28 cellular contexts compared by ENCODE assay signal in genomic region chr21:14553422-14553821, GRCh38.
"Had no signal": no experiment of that assay in that cellular context is flagged by ENCODE, and none has a peak within 500 bp of the region (broad histone marks: within the 10 kb centered on the region; RNA-seq: fewer than 3 reads in every experiment).

No MANE protein-coding gene starts in this region.

- H3K9me3 Mint-ChIP-seq: immature natural killer cell; naive thymus-derived CD8-positive, alpha-beta T cell; nephron; type B pancreatic cell had no signal

- H3K27ac Mint-ChIP-seq: naive thymus-derived CD8-positive, alpha-beta T cell; nephron; stimulated activated naive CD8-positive, alpha-beta T cell treated with anti-CD3 and anti-CD28 coated beads, Interleukin-15, Interleukin-2, amounts not matched to agents 100 ng/mL and 50 ng/mL, for 24 hours; type B pancreatic cell had no signal

- H3K36me3 Mint-ChIP-seq: naive thymus-derived CD8-positive, alpha-beta T cell; type B pancreatic cell had no signal

- H3K36me3 ChIP-seq: left lung, lower lobe of right lung, pancreas, prostate gland, tibial nerve, uterus had no signal

- DNase-seq: hypothalamus; immature natural killer cell; kidney; left colon; left lung; lower lobe of right lung; mammary epithelial cell; mesenchymal stem cell; naive thymus-derived CD8-positive, alpha-beta T cell; nucleus accumbens; pancreas; posterior cingulate gyrus; retina; right cardiac atrium; stimulated activated CD4-positive, alpha-beta T cell treated with anti-CD3 and anti-CD28 coated beads, Interleukin-12 subunit alpha, Interleukin-12 subunit beta, amount 100 ng/mL, for 4 hours; stimulated activated CD4-positive, alpha-beta T cell treated with anti-CD3 and anti-CD28 coated beads, Interleukin-15, amount 100 ng/mL, for 24 hours; stimulated activated CD4-positive, alpha-beta T cell treated with anti-CD3 and anti-CD28 coated beads, Interleukin-2, amount 100 ng/mL, for 24 hours; stimulated activated CD4-positive, alpha-beta T cell treated with anti-CD3 and anti-CD28 coated beads, Interleukin-4, amount 100 ng/mL, for 1 hour; stimulated activated naive CD4-positive, alpha-beta T cell; uterus had no signal

- H3K27me3 Mint-ChIP-seq: naive thymus-derived CD8-positive, alpha-beta T cell; stimulated activated naive CD8-positive, alpha-beta T cell treated with anti-CD3 and anti-CD28 coated beads, Interleukin-15, Interleukin-2, amounts not matched to agents 100 ng/mL and 50 ng/mL, for 24 hours; type B pancreatic cell had no signal

- H3K9me3 ChIP-seq: left lung, lower lobe of right lung, pancreas, prostate gland, tibial nerve, uterus had no signal

- H3K4me3 ChIP-seq: left lung, lower lobe of right lung, pancreas, prostate gland, skin epidermis, tibial nerve, uterus had no signal

- ATAC-seq: left colon; left lung; lower lobe of right lung; naive thymus-derived CD8-positive, alpha-beta T cell; pancreas; right cardiac atrium; sciatic nerve had no signal

- H3K4me3 Mint-ChIP-seq: immature natural killer cell; naive thymus-derived CD8-positive, alpha-beta T cell; nephron; neural crest cell; stimulated activated naive CD8-positive, alpha-beta T cell treated with anti-CD3 and anti-CD28 coated beads, Interleukin-15, Interleukin-2, amounts not matched to agents 100 ng/mL and 50 ng/mL, for 24 hours; type B pancreatic cell had no signal

- H3K27ac ChIP-seq: left lung, lower lobe of right lung, pancreas, prostate gland, skin epidermis, tibial nerve, uterus had no signal

- H3K4me1 ChIP-seq: lower lobe of right lung, pancreas, prostate gland, tibial nerve, uterus had no signal

- H3K4me1 Mint-ChIP-seq: nephron, neural crest cell had no signal
